In the genomic region with DNA sequence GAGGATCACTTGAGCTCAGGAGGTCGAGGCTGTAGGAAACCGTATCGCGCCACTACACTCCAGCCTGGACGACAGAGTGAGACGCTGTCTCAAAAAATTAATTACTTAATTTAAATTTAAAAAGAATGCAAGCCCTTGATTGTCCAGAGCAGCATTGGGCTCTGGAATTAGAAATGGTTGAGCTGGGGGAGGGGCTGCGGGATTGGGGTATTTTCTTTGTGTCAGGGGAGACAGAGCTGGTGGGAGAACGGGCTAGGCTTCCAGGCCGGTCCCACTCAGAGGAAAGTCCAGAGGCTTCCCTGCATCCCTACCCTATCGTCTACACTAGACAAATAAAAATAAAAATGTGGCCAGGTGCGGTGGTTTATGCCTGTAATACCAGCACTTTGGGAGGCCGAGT, we compare ENCODE assay signal across 19 cellular contexts. TPM values are rescaled to one million over a fixed set of nuclear protein-coding genes. Genes with fewer than 3 reads are reported as not detected.
DNase-seq lines count a peak whose midpoint lies in the region; ATAC-seq, FAIRE-seq and TF ChIP-seq lines count a peak whose summit lies in the region.
"Had no signal": no experiment of that assay in that cellular context is flagged by ENCODE, and none has a peak within 500 bp of the region (broad histone marks: within the 10 kb centered on the region; RNA-seq: fewer than 3 reads in every experiment).

No MANE protein-coding gene starts in this region.

- H3K27ac Mint-ChIP-seq in nephron: peak overlapping the region; percentile 90 to 98 (median 94)
- H3K27ac Mint-ChIP-seq: activated CD8-positive, alpha-beta T cell treated with anti-CD3 and anti-CD28 coated beads for 36 hours; T-helper 1 cell treated with Interleukin-12 subunit alpha and Interleukin-12 subunit beta and Interleukin-4 antibody, amounts not matched to agents 30 μg/mL and 1 μg/mL, for 36 hours had no signal

- H3K36me3 ChIP-seq in left ventricle myocardium inferior: peaks cover 4% of the 10 kb centered on the region
- no peaks in the 10 kb centered on the region for H3K36me3 ChIP-seq in esophagus squamous epithelium
- H3K36me3 ChIP-seq in uterus: no peaks in the 10 kb centered on the region
- H3K36me3 ChIP-seq: upper lobe of left lung had no signal

- peaks cover 13% of the 10 kb centered on the region for H3K27me3 Mint-ChIP-seq in nephron (ENCODE audit: low read depth)

- H3K4me1 ChIP-seq in left ventricle myocardium inferior (peaks cover 39% of the 10 kb centered on the region), esophagus squamous epithelium (peaks cover 13 to 50% (median 19%) of the 10 kb centered on the region in 3 donors), uterus (peaks cover 0 to 7% of the 10 kb centered on the region in 2 donors)

- H3K4me1 Mint-ChIP-seq in nephron: peaks cover 26% of the 10 kb centered on the region

- H3K9me3 ChIP-seq in left ventricle myocardium inferior (replicated peaks): no peaks in the 10 kb centered on the region
- H3K9me3 ChIP-seq in esophagus squamous epithelium: no peaks in the 10 kb centered on the region
- H3K9me3 ChIP-seq in uterus: no peaks in the 10 kb centered on the region
- H3K9me3 ChIP-seq: upper lobe of left lung had no signal

- DNase-seq in left ventricle myocardium inferior (no peak), Right ventricle myocardium inferior (ENCODE audit: missing footprints) (no peak), esophagus squamous epithelium (lab: John Stamatoyannopoulos, UW) (no peak), uterus (no peak), GM12892 (ENCODE audit: insufficient read length) (no peak)
- DNase-seq in activated CD4-positive, alpha-beta T cell treated with anti-CD3 and anti-CD28 coated beads for 4 hours: no peak
- DNase-seq: activated CD8-positive, alpha-beta T cell treated with anti-CD3 and anti-CD28 coated beads for 36 hours; activated naive CD4-positive, alpha-beta T cell; cerebellar nuclear complex; DMS153; Karpas-422; mammary epithelial cell; OCI-M1; upper lobe of left lung had no signal

- TF ChIP-seq CTCF in left ventricle myocardium inferior (IDR thresholded peaks at IDR 0.05; ENCODE audit: borderline replicate concordance): no peak
- TF ChIP-seq CTCF in esophagus squamous epithelium (IDR thresholded peaks at IDR 0.05): no peak
- no peak for TF ChIP-seq CTCF in nephron (IDR thresholded peaks at IDR 0.05; ENCODE audit: unreplicated experiment in 3 of 3)
- TF ChIP-seq CTCF in uterus (IDR thresholded peaks at IDR 0.05): no peak

- H3K27me3 ChIP-seq in left ventricle myocardium inferior (ENCODE audit: low read depth) (peaks cover 14% of the 10 kb centered on the region), esophagus squamous epithelium (peaks cover 0 to 13% (median 0%) of the 10 kb centered on the region in 4 donors), uterus (no peaks in the 10 kb centered on the region)
- H3K27me3 ChIP-seq: upper lobe of left lung had no signal

- H3K36me3 Mint-ChIP-seq in nephron (ENCODE audit: low read depth): no peaks in the 10 kb centered on the region

- no peak for FAIRE-seq in GM12892 (lab: Jason Lieb, UNC)
- FAIRE-seq: A204.1, GM12878 had no signal

- peak overlapping the region; percentile 100 for H3K27ac ChIP-seq in left ventricle myocardium inferior (replicated peaks)
- H3K27ac ChIP-seq in esophagus squamous epithelium: peak overlapping the region in 3 of 4 donors; percentile 97 to 99 (median 97)
- H3K27ac ChIP-seq in uterus: peak overlapping the region; percentile 98 to 100

- 77 to 86% methylated on average over 9 to 12 of the region's 12 CpGs for WGBS in esophagus squamous epithelium, 2 donors

- H3K4me3 ChIP-seq in left ventricle myocardium inferior: peak overlapping the region; percentile 82
- H3K4me3 ChIP-seq in esophagus squamous epithelium: no peak overlapping the region
- peak overlapping the region in 1 of 2 donors; percentile 75 for H3K4me3 ChIP-seq in uterus

- peak overlapping the region; percentile 87 to 91 (median 88) for H3K4me3 Mint-ChIP-seq in nephron

- TF ChIP-seq POLR2A in esophagus squamous epithelium (IDR thresholded peaks at IDR 0.05): no peak
- TF ChIP-seq POLR2A in uterus (IDR thresholded peaks at IDR 0.05): no peak
- no peak for TF ChIP-seq POLR2A in GM12892 (IDR thresholded peaks at IDR 0.05; ENCODE audit: low read depth, low read length)

- intact Hi-C loops in left ventricle myocardium inferior (cut with micrococcal nuclease): loop anchor here (5.0 kb wide), 1 partner anchor 46 kb away; no protein-coding TSS in a partner anchor
- intact Hi-C loops in Right ventricle myocardium inferior (cut with DNase I): no loop called here
- intact Hi-C loops in esophagus squamous epithelium (cut with DNase I): no loop called here
- intact Hi-C loops in uterus (cut with DNase I; ENCODE audit: low total_unique reads): no loop called here

- ATAC-seq in Right ventricle myocardium inferior (no peak), HG02798 (IDR thresholded peaks at IDR 0.05; ENCODE audit: poor library complexity, unreplicated experiment) (no peak)
- ATAC-seq: activated CD8-positive, alpha-beta T cell treated with anti-CD3 and anti-CD28 coated beads for 36 hours; GM12878 had no signal

- no peaks in the 10 kb centered on the region for H3K9me3 Mint-ChIP-seq in nephron
- H3K9me3 Mint-ChIP-seq: activated CD8-positive, alpha-beta T cell treated with anti-CD3 and anti-CD28 coated beads for 36 hours; T-helper 1 cell treated with Interleukin-12 subunit alpha and Interleukin-12 subunit beta and Interleukin-4 antibody, amounts not matched to agents 30 μg/mL and 1 μg/mL, for 36 hours had no signal

RNA-seq across cellular contexts. Expression of gene RAB3A, which starts 2.2 kb away (rescaled TPM):
- total RNA-seq in left ventricle myocardium inferior (37.4 TPM), Right ventricle myocardium inferior (25.4 TPM), esophagus squamous epithelium (under 1 TPM in 3 of 4 donors, not detected in 1; 0.30 to 0.76 (median 0.44) TPM), uterus (1 to 10 TPM in 1 of 4 donors, under 1 TPM in 2, not detected in 1; 0.69 to 3.8 (median 0.77) TPM)
- polyA plus RNA-seq in GM12892 (2012; ENCODE audit: missing spikeins): 2.2 TPM

RNA-seq across cellular contexts. Expression of gene MPV17L2, which starts 13.0 kb away (rescaled TPM):
- total RNA-seq in left ventricle myocardium inferior (12.5 TPM), Right ventricle myocardium inferior (12.0 TPM), esophagus squamous epithelium (10 to 100 TPM; 10.6 to 23.5 (median 14.0) TPM), uterus (10 to 100 TPM in 3 of 4 donors, 1 to 10 TPM in 1; 5.2 to 19.7 (median 11.1) TPM)
- polyA plus RNA-seq in GM12892 (2012; ENCODE audit: missing spikeins): 7.1 TPM

RNA-seq across cellular contexts. Expression of gene PDE4C, which starts 20.2 kb away (rescaled TPM):
- total RNA-seq in left ventricle myocardium inferior (2.4 TPM), Right ventricle myocardium inferior (1.1 TPM), esophagus squamous epithelium (under 1 TPM in 1 of 4 donors, not detected in 3; 0.76 TPM), uterus (1 to 10 TPM in 2 of 4 donors, not detected in 2; 1.7 to 3.3 TPM)
- polyA plus RNA-seq in GM12892 (2012; ENCODE audit: missing spikeins): 2.2 TPM
- total RNA-seq: mammary epithelial cell had no signal
- polyA plus RNA-seq: mammary epithelial cell had no signal

RNA-seq across cellular contexts. Expression of gene IFI30, which starts 32.4 kb away (rescaled TPM):
- total RNA-seq in left ventricle myocardium inferior (23.3 TPM), Right ventricle myocardium inferior (32.5 TPM), esophagus squamous epithelium (10 to 100 TPM; 11.3 to 90.5 (median 25.7) TPM), uterus (10 to 100 TPM in 2 of 4 donors, 1 to 10 TPM in 2; 4.1 to 17.4 (median 11.4) TPM)
- 309 TPM for polyA plus RNA-seq in GM12892 (2012; ENCODE audit: missing spikeins)

RNA-seq across cellular contexts. Expression of gene PIK3R2, which starts 53.1 kb away (rescaled TPM):
- 28.0 TPM for total RNA-seq in left ventricle myocardium inferior
- 21.7 TPM for total RNA-seq in Right ventricle myocardium inferior
- total RNA-seq in esophagus squamous epithelium: 10 to 100 TPM; 20.4 to 42.1 (median 29.1) TPM
- total RNA-seq in uterus: 10 to 100 TPM; 17.2 to 39.4 (median 29.7) TPM
- polyA plus RNA-seq in GM12892 (2012; ENCODE audit: missing spikeins): 4.0 TPM
